25 cellular contexts compared by ENCODE assay signal in the genomic region with DNA sequence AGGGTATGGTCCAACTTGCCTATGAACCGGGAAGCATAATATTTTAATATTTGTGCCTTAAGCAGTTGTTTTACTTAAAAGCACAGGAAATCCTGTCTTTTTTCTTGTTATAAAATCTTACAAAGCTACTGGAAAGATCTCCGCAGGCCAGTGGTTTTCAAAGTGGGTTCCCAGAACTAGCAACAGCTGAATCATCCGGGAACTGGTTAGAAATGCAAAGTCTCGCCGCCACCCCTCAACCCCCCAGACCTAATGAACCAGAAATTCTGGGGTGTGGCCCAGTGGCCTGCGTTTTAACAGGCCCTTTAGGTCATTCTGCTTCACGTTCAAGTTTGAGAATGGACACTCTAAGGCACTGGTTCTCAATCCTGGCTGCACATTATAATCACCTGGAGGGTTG.
"Had no signal": no experiment of that assay in that cellular context is flagged by ENCODE, and none has a peak within 500 bp of the region (broad histone marks: within the 10 kb centered on the region; RNA-seq: fewer than 3 reads in every experiment).

No MANE protein-coding gene starts in this region.

- H3K27me3 ChIP-seq: adrenal gland, MG63, Peyer's patch, SJCRH30 had no signal

- H3K9me3 ChIP-seq: adrenal gland, MG63, Peyer's patch, SJCRH30, SK-N-SH had no signal

- H3K36me3 ChIP-seq: adrenal gland, Peyer's patch, SJCRH30 had no signal

- H3K27ac ChIP-seq: adrenal gland, Peyer's patch, RWPE1, SJCRH30, VCaP had no signal

- H3K9ac ChIP-seq: SK-N-SH had no signal

- H3K4me3 ChIP-seq: adrenal gland, MG63, Peyer's patch, SJCRH30 had no signal

- ATAC-seq: activated T-helper 17 cell treated with anti-CD3 and anti-CD28 coated beads, Interleukin-2, amount 50 U/mL, for 72 hours had no signal

- DNase-seq: activated CD4-positive, alpha-beta memory T cell treated with anti-CD3 and anti-CD28 coated beads, Interleukin-2, amount 10 ng/mL, durations not matched to agents 7 days and 5 days; activated CD4-positive, alpha-beta T cell treated with anti-CD3 and anti-CD28 coated beads, Interleukin-2, amount 50 U/mL, for 1 hour; activated CD4-positive, CD25-positive, alpha-beta regulatory T cell; activated gamma-delta T cell; activated naive CD4-positive, alpha-beta T cell treated with anti-CD3 and anti-CD28 coated beads for 36 hours; activated T-cell treated with anti-CD3 and anti-CD28 coated beads for 4 hours; activated T-cell treated with anti-CD3 and anti-CD28 coated beads, Interleukin-2, amount 50 U/mL, for 48 hours; adrenal gland; aorta; MG63; MV-4-11; NCI-H1092 treated with DMSO at 0.1 percent for 48 hours; NCI-H1436; NCI-H1694 treated with DMSO at 0.1 percent for 48 hours; NCI-H2029 treated with DMSO at 0.1 percent for 48 hours; NCI-H345; NCI-H510A; Peyer's patch; Right ventricle myocardium superior; SJCRH30; SK-N-SH; T-helper 1 cell had no signal

- H3K4me2 ChIP-seq: SK-N-SH had no signal
